8 cellular contexts compared by ENCODE assay signal in the genomic region with DNA sequence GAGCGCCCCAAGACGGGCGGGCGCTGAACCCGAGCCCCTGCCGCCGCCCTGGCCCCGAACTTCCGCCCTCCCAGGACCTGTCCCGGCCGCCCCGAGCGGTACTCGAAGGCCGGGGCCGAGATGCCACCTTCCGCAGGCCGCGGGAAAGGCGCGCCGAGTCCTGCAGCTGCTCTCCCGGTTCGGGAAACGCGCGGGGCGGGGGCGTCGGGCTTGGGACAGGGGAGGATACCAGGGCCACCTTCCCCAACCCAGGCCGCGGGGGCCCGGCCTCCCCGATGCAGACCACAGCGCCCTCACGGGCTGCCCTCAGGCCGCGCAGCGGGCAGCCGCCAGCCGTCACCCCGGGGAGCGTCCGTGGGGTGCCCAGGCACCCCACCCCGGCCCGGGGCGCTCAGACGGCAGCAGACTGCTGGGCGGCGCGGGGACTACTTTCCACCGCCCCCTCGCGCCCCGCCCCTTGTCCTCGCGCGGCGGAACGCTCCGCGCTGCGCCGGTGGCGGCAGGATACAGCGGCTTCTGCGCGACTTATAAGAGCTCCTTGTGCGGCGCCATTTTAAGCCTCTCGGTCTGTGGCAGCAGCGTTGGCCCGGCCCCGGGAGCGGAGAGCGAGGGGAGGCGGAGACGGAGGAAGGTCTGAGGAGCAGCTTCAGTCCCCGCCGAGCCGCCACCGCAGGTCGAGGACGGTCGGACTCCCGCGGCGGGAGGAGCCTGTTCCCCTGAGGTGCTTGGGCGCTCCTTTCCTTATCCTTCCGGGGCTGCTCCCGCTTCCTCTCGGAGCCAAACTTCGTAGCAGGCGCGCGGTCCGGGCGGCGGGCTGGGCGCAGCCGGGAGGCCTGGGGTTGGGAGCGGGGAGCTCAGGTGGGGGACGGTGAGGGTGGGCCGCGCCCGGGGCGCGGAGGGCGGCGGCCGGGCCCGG. TPM values are rescaled to one million over a fixed set of nuclear protein-coding genes. Genes with fewer than 3 reads are reported as not detected.
DNase-seq lines count a peak whose midpoint lies in the region; ATAC-seq, FAIRE-seq and TF ChIP-seq lines count a peak whose summit lies in the region.

Gene CTNNB1 (plus strand): TSS at position 556 of the 916 bp plus-strand sequence. CDS start 24,564 bp downstream, outside the sequence.

- FAIRE-seq in bronchial epithelial cell (lab: Jason Lieb, UNC): no peak

- peak within 1 kb of the TSS; percentile 88 for H3K4me3 ChIP-seq in WI38 (ENCODE audit: low read depth, low read length)
- H3K4me3 ChIP-seq in bronchial epithelial cell (ENCODE audit: low read depth, low read length): peak within 1 kb of the TSS; percentile 93

- ATAC-seq in GM18517 (IDR thresholded peaks at IDR 0.05; ENCODE audit: unreplicated experiment) (peak; percentile 68), HG03060 (IDR thresholded peaks at IDR 0.05; ENCODE audit: low read depth, unreplicated experiment) (peak; percentile 66)

- no peaks in the 10 kb centered on the region for H3K36me3 ChIP-seq in bronchial epithelial cell (ENCODE audit: control insufficient read depth, insufficient read depth, low read length)

- H3K27me3 ChIP-seq in bronchial epithelial cell (ENCODE audit: control insufficient read depth, insufficient read depth, low read length): no peaks in the 10 kb centered on the region

- TF ChIP-seq CTCF in WI38 (IDR thresholded peaks at IDR 0.05; ENCODE audit: low read depth, low read length) (no peak), bronchial epithelial cell (IDR thresholded peaks at IDR 0.05; ENCODE audit: insufficient read depth, low read length, severe bottlenecking) (peak; percentile 19)

- DNase-seq in A172 (ENCODE audit: low spot score) (peak; percentile 76), NCI-H2196 (lab: John Stamatoyannopoulos, UW; ENCODE audit: unreplicated experiment) (peak; percentile 79), bronchial epithelial cell (ENCODE audit: low read depth) (peak; percentile 65), iPS-NIHi7 (ENCODE audit: extremely low spot score) (peak; percentile 79), smooth muscle cell of the brain vasculature (ENCODE audit: low read depth, low spot score) (peak; percentile 87)

RNA-seq across cellular contexts. Expression of gene CTNNB1, which starts in this region (rescaled TPM):
- 346 and 441 TPM in 2 replicates for total RNA-seq in A172 (2014; rRNA removed; shearing (Covaris generic))
- 1,006 and 1,168 TPM in 2 replicates for total RNA-seq in bronchial epithelial cell

Comparison
In these comparisons a context has a peak if more than half of its experiments do, and no peak if none do; other contexts are left out.
1. Peak in every context shown above with its lines: DNase-seq, ATAC-seq and H3K4me3 ChIP-seq.